Comparison of ENCODE assay signal across 34 cellular contexts in genomic region chr13:25934127-25934526, GRCh38.
"Had no signal": no experiment of that assay in that cellular context is flagged by ENCODE, and none has a peak within 500 bp of the region (broad histone marks: within the 10 kb centered on the region; RNA-seq: fewer than 3 reads in every experiment).

No MANE protein-coding gene starts in this region.

- H3K4me3 ChIP-seq: MG63 had no signal

- H3K36me3 ChIP-seq: MG63 had no signal

- H3K9me3 ChIP-seq: MG63 had no signal

- DNase-seq: Karpas-422, Kasumi-1, MG63, MM.1S, MV-4-11, NCI-H1048, NCI-H1092, NCI-H1092 treated with DMSO at 0.1 percent for 48 hours, NCI-H1105, NCI-H1105 treated with DMSO at 0.1 percent for 48 hours, NCI-H1417, NCI-H1417 treated with DMSO at 0.1 percent for 48 hours, NCI-H1436, NCI-H1436 treated with DMSO at 0.1 percent for 48 hours, NCI-H146, NCI-H1694, NCI-H1694 treated with DMSO at 0.1 percent for 48 hours, NCI-H187, NCI-H187 treated with DMSO at 0.1 percent for 48 hours, NCI-H1930, NCI-H2029, NCI-H2029 treated with DMSO at 0.1 percent for 48 hours, NCI-H2081, NCI-H2081 treated with DMSO at 0.1 percent for 48 hours, NCI-H2107, NCI-H2171, NCI-H2171 treated with DMSO at 0.1 percent for 48 hours, NCI-H2227 treated with DMSO at 0.1 percent for 48 hours, NCI-H226, NCI-H345, NCI-H446, NCI-H446 treated with DMSO at 0.1 percent for 48 hours, NCI-H510A, NCI-H510A treated with DMSO at 0.1 percent for 48 hours had no signal

- H3K27me3 ChIP-seq: MG63 had no signal
